23 cellular contexts compared by ENCODE assay signal in the genomic region with DNA sequence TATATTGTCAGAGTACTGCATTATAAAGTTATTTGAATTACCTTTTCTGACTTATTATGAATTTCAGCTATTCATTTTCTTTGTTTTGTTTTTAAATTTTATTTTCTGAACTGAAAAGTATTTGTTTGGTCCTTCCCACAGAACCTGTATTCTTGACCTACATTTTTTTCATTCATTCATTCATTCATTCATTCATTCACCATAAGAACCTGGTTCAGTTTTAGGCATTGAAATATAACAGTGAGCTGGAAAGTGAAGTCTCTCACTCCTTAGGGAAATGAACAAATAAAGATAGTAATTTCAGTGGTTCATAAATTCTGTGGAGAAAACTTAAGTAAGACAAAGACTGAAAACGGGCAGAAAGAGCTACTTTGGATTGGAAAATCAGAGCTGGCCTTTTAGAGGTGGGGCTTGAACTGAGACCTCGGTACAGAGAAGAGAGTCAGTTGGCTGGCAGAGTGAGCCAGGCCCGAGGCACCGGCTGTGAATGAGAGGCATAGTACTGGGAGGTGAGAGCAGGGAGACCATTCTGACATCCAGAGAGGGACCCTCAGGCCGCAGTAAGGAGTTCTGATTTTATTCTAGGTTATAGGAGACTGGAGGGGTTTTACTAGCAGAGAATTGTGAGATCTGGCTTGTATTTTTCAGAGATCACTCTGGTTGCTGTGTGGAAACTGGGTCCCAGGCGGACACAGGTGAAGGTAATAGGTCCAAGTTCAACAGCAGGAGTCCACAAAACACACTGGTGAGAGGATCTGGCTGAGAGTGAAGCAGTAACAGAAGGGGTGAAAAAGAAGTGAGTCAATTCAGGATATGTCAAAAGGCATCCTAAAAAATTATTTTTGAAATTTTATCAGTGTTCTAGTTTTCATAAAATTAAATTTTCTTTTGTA.
"Had no signal": no experiment of that assay in that cellular context is flagged by ENCODE, and none has a peak within 500 bp of the region (broad histone marks: within the 10 kb centered on the region; RNA-seq: fewer than 3 reads in every experiment).

No MANE protein-coding gene starts in this region.

- H3K27me3 Mint-ChIP-seq: activated CD4-positive, alpha-beta T cell treated with anti-CD3 and anti-CD28 coated beads for 36 hours; activated naive CD8-positive, alpha-beta T cell treated with anti-CD3 and anti-CD28 coated beads for 36 hours had no signal

- H3K27ac ChIP-seq: brain microvascular endothelial cell, thyroid gland had no signal

- H3K4me1 ChIP-seq: thyroid gland had no signal

- H3K27ac Mint-ChIP-seq: activated CD4-positive, alpha-beta T cell treated with anti-CD3 and anti-CD28 coated beads for 36 hours; activated naive CD8-positive, alpha-beta T cell treated with anti-CD3 and anti-CD28 coated beads for 36 hours; activated T-helper 1 cell treated with anti-CD3 and anti-CD28 coated beads, Interleukin-12 subunit alpha, Interleukin-12 subunit beta, Interleukin-2, Interleukin-4 antibody, amounts not matched to agents 30 ng/mL and 10 ng/mL and 1 ng/mL, durations not matched to agents 14 hours and 24 hours and 36 hours; mesothelial cell of epicardium; nephron; T-helper 2 cell treated with Interferon-gamma antibody and Interleukin-4, amounts not matched to agents 5 μg/mL and 100 μg/mL, for 36 hours had no signal

- FAIRE-seq: TTC549 had no signal

- H3K9me3 ChIP-seq: thyroid gland had no signal

- H3K27me3 ChIP-seq: brain microvascular endothelial cell, thyroid gland had no signal

- DNase-seq: activated CD4-positive, alpha-beta T cell treated with anti-CD3 and anti-CD28 coated beads for 36 hours; activated CD4-positive, alpha-beta T cell treated with anti-CD3 and anti-CD28 coated beads, Interleukin-2, amount 50 U/mL, for 48 hours; activated gamma-delta T cell treated with Interleukin-2 at 50 U/mL for 16 hours; activated naive CD8-positive, alpha-beta T cell treated with anti-CD3 and anti-CD28 coated beads for 36 hours; activated T-cell treated with anti-CD3 and anti-CD28 coated beads for 4 hours; brain microvascular endothelial cell; central memory CD4-positive, alpha-beta T cell; cortex of kidney; effector CD8-positive, alpha-beta T cell; left cardiac atrium; occipital lobe; retina; stimulated activated CD4-positive, alpha-beta T cell treated with anti-CD3 and anti-CD28 coated beads, Interleukin-12 subunit alpha, Interleukin-12 subunit beta, amount 100 ng/mL, for 4 hours; stimulated activated CD4-positive, alpha-beta T cell treated with anti-CD3 and anti-CD28 coated beads, Interleukin-1b, Interleukin-23, amount 100 ng/mL, for 48 hours; stimulated activated CD8-positive, alpha-beta memory T cell treated with anti-CD3 and anti-CD28 coated beads, Interleukin-4, amount 100 ng/mL, for 48 hours; stimulated activated naive CD4-positive, alpha-beta T cell treated with Interleukin-2 at 50 U/mL for 16 hours; thyroid gland had no signal

- H3K36me3 ChIP-seq: brain microvascular endothelial cell, thyroid gland had no signal

- H3K4me3 ChIP-seq: lung, thyroid gland had no signal

- ATAC-seq: activated CD4-positive, alpha-beta T cell treated with anti-CD3 and anti-CD28 coated beads for 36 hours; left cardiac atrium had no signal

- H3K4me3 Mint-ChIP-seq: activated CD4-positive, alpha-beta T cell treated with anti-CD3 and anti-CD28 coated beads for 36 hours; activated naive CD8-positive, alpha-beta T cell treated with anti-CD3 and anti-CD28 coated beads for 36 hours; activated T-helper 1 cell treated with anti-CD3 and anti-CD28 coated beads, Interleukin-12 subunit alpha, Interleukin-12 subunit beta, Interleukin-2, Interleukin-4 antibody, amounts not matched to agents 30 ng/mL and 10 ng/mL and 1 ng/mL, durations not matched to agents 14 hours and 24 hours and 36 hours; mesothelial cell of epicardium; nephron; T-helper 2 cell treated with Interferon-gamma antibody and Interleukin-4, amounts not matched to agents 5 μg/mL and 100 μg/mL, for 36 hours had no signal

- H3K9me3 Mint-ChIP-seq: activated naive CD8-positive, alpha-beta T cell treated with anti-CD3 and anti-CD28 coated beads for 36 hours; activated T-helper 1 cell treated with anti-CD3 and anti-CD28 coated beads, Interleukin-12 subunit alpha, Interleukin-12 subunit beta, Interleukin-2, Interleukin-4 antibody, amounts not matched to agents 30 ng/mL and 10 ng/mL and 1 ng/mL, durations not matched to agents 14 hours and 24 hours and 36 hours; mesothelial cell of epicardium; nephron; T-helper 2 cell treated with Interferon-gamma antibody and Interleukin-4, amounts not matched to agents 5 μg/mL and 100 μg/mL, for 36 hours had no signal

- H3K4me1 Mint-ChIP-seq: nephron had no signal

- H3K36me3 Mint-ChIP-seq: activated naive CD8-positive, alpha-beta T cell treated with anti-CD3 and anti-CD28 coated beads for 36 hours; mesothelial cell of epicardium had no signal
